In the genomic region with DNA sequence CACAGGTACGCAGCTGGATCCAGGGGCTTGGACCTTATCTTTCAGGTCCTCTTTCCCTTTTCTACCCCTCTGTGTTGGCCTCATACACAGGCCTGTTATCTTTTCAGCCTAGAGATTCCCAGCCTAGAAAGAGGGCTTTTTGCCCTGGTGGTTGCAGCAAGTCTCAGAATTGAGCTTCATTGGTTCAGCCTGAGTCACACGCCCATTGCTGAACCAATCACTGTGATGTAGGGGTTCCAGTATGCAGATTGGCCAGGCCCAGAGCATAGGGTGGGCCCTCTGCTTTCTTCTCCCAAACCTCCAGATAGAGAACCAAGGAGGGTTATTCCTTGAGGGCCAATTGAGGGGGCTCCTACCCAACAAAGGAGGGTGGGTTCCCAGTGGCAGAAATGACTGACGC, we compare ENCODE assay signal across 17 cellular contexts. TPM values are rescaled to one million over a fixed set of nuclear protein-coding genes. Genes with fewer than 3 reads are reported as not detected.
DNase-seq lines count a peak whose midpoint lies in the region; ATAC-seq, FAIRE-seq and TF ChIP-seq lines count a peak whose summit lies in the region.
"Had no signal": no experiment of that assay in that cellular context is flagged by ENCODE, and none has a peak within 500 bp of the region (broad histone marks: within the 10 kb centered on the region; RNA-seq: fewer than 3 reads in every experiment).

No MANE protein-coding gene starts in this region.

- peaks cover 4% of the 10 kb centered on the region; the same call in 1 of the 2 replicates for H4K20me1 ChIP-seq in K562 (replicated peaks; ENCODE audit: control insufficient read depth, insufficient read depth, low read length)

- TF ChIP-seq POLR2A in K562 (conservative IDR thresholded peaks at IDR 0.05): no peak

- TF ChIP-seq EP300 in K562 (IDR thresholded peaks at IDR 0.05; ENCODE audit: low read length): no peak

- H3K36me3 ChIP-seq in K562 (ENCODE audit: control insufficient read depth, insufficient read depth, low read length) (no peaks in the 10 kb centered on the region; the same call in 2 of the 3 replicates), left lung (peaks cover 0 to 11% of the 10 kb centered on the region in 2 donors)

- no peaks in the 10 kb centered on the region for H3K27me3 Mint-ChIP-seq in stimulated activated memory B cell treated with anti-CD40 and anti-IgM and Interleukin-4, amounts not matched to agents 10 μg/mL and 1 μg/mL and 100 μg/mL, for 72 hours
- H3K27me3 Mint-ChIP-seq in stimulated activated naive CD8-positive, alpha-beta T cell treated with anti-CD3 and anti-CD28 coated beads, Interleukin-15, amount 100 ng/mL, for 72 hours: no peaks in the 10 kb centered on the region
- H3K27me3 Mint-ChIP-seq: activated naive CD8-positive, alpha-beta T cell treated with anti-CD3 and anti-CD28 coated beads, Interleukin-2, amount 50 U/mL, for 24 hours had no signal

- CTCF ChIA-PET in K562 (lab: Yijun Ruan, JAX; ENCODE audit: low intra/inter-chr PET ratio): no interaction called here

- DNase-seq in NCI-H2171 treated with DMSO at 0.1 percent for 48 hours (lab: John Stamatoyannopoulos, UW) (peak; percentile 32), NCI-H2171 (lab: John Stamatoyannopoulos, UW) (no peak), Kasumi-1 (lab: John Stamatoyannopoulos, UW) (peak; percentile 58 to 64), K562 (ENCODE audit: extremely low read depth in 1 of 4, low spot score in 3 of 4) (peak; percentile 52 to 75 (median 57)), left lung (no peak), dermis blood vessel endothelial cell (no peak)
- no peak for DNase-seq in stimulated activated naive CD8-positive, alpha-beta T cell treated with anti-CD3 and anti-CD28 coated beads, Interleukin-15, amount 100 ng/mL, for 72 hours
- DNase-seq: activated CD8-positive, alpha-beta memory T cell treated with anti-CD3 and anti-CD28 coated beads, Interleukin-2, amount 50 U/mL, for 48 hours; activated naive CD8-positive, alpha-beta T cell treated with anti-CD3 and anti-CD28 coated beads, Interleukin-2, amount 50 U/mL, for 24 hours; DMS 273 treated with DMSO at 0.1 percent for 48 hours; NCI-H1105 treated with DMSO at 0.1 percent for 48 hours; NCI-H524; pancreas; SIG-M5 had no signal

- H3K36me3 Mint-ChIP-seq in stimulated activated memory B cell treated with anti-CD40 and anti-IgM and Interleukin-4, amounts not matched to agents 10 μg/mL and 1 μg/mL and 100 μg/mL, for 72 hours: peaks cover 10% of the 10 kb centered on the region

- H3K27ac ChIP-seq in K562 (ENCODE audit: extremely low read depth, low read depth, low read length) (no peak overlapping the region), left lung (no peak overlapping the region)

- no peak for TF ChIP-seq CTCF in K562 (IDR thresholded peaks at IDR 0.05 in 2 of 3, conservative IDR thresholded peaks at IDR 0.05 in 1 of 3; ENCODE audit: insufficient read depth in 2 of 3, low read depth in 1 of 3, low read length in 3 of 3)
- TF ChIP-seq CTCF in left lung (IDR thresholded peaks at IDR 0.05): no peak

- POLR2A ChIA-PET in K562 (lab: Yijun Ruan, JAX): interaction anchor here (0.6 to 1.6 kb wide), 5 partner anchors 10 to 49 kb away, joined by 3 to 6 read pairs (median 3); no protein-coding TSS in a partner anchor

- no peaks in the 10 kb centered on the region for H3K9me1 ChIP-seq in K562 (ENCODE audit: control insufficient read depth, insufficient read depth, low read length)

- in situ Hi-C loops in K562 (cut with MboI): loop anchor here (25.0 kb wide), 1 partner anchor 255 kb away; no protein-coding TSS in a partner anchor

- intact Hi-C loops in K562 (cut with micrococcal nuclease): no loop called here
- intact Hi-C loops in left lung (cut with DNase I): loop anchor here in 1 of 2 donors (10.0 kb wide), 1 partner anchor 62 kb away; no protein-coding TSS in a partner anchor

- no TSS peak for BruUV-seq in K562 (replicated peaks; lab: Mats Ljungman, UMichigan)

- peaks cover 78% of the 10 kb centered on the region for H3K4me1 Mint-ChIP-seq in stimulated activated memory B cell treated with anti-CD40 and anti-IgM and Interleukin-4, amounts not matched to agents 10 μg/mL and 1 μg/mL and 100 μg/mL, for 72 hours
- H3K4me1 Mint-ChIP-seq in stimulated activated naive CD8-positive, alpha-beta T cell treated with anti-CD3 and anti-CD28 coated beads, Interleukin-15, amount 100 ng/mL, for 72 hours: no peaks in the 10 kb centered on the region

- H3K4me3 Mint-ChIP-seq in stimulated activated memory B cell treated with anti-CD40 and anti-IgM and Interleukin-4, amounts not matched to agents 10 μg/mL and 1 μg/mL and 100 μg/mL, for 72 hours: peak overlapping the region; percentile 21
- H3K4me3 Mint-ChIP-seq in stimulated activated naive CD8-positive, alpha-beta T cell treated with anti-CD3 and anti-CD28 coated beads, Interleukin-15, amount 100 ng/mL, for 72 hours: no peak overlapping the region
- H3K4me3 Mint-ChIP-seq: activated naive CD8-positive, alpha-beta T cell treated with anti-CD3 and anti-CD28 coated beads, Interleukin-2, amount 50 U/mL, for 24 hours; mesothelial cell of epicardium had no signal

- H3K9me3 ChIP-seq in K562 (replicated peaks; ENCODE audit: control insufficient read depth, insufficient read depth, low read depth, low read length): no peaks in the 10 kb centered on the region
- H3K9me3 ChIP-seq in left lung: no peaks in the 10 kb centered on the region
- H3K9me3 ChIP-seq: pancreas had no signal

- no peaks in the 10 kb centered on the region for H3K27me3 ChIP-seq in K562 (ENCODE audit: control insufficient read depth in 2 of 2, insufficient read depth in 2 of 2, low read length in 2 of 2)
- no peaks in the 10 kb centered on the region for H3K27me3 ChIP-seq in left lung
- H3K27me3 ChIP-seq: pancreas had no signal

- FAIRE-seq in K562 (lab: Jason Lieb, UNC): peak; percentile 46
- FAIRE-seq: A204.1, pancreas had no signal

- TF ChIP-seq RAD21 in K562 (CRISPR knock-in tag; conservative IDR thresholded peaks at IDR 0.05 in 1 of 2, IDR thresholded peaks at IDR 0.05 in 1 of 2): no peak

- H3K27ac Mint-ChIP-seq in stimulated activated memory B cell treated with anti-CD40 and anti-IgM and Interleukin-4, amounts not matched to agents 10 μg/mL and 1 μg/mL and 100 μg/mL, for 72 hours: peak overlapping the region; percentile 80
- no peak overlapping the region for H3K27ac Mint-ChIP-seq in stimulated activated naive CD8-positive, alpha-beta T cell treated with anti-CD3 and anti-CD28 coated beads, Interleukin-15, amount 100 ng/mL, for 72 hours
- H3K27ac Mint-ChIP-seq: activated naive CD8-positive, alpha-beta T cell treated with anti-CD3 and anti-CD28 coated beads, Interleukin-2, amount 50 U/mL, for 24 hours; mesothelial cell of epicardium had no signal

- H3K4me2 ChIP-seq in K562 (ENCODE audit: insufficient read depth, low read length): no peak overlapping the region

- WGBS in K562 (ENCODE audit: insufficient coverage, low coverage, missing lambda C conversion rate): 54% methylated on average over 3 of the region's 3 CpGs

- H3K4me3 ChIP-seq in K562: no peak overlapping the region
- no peak overlapping the region for H3K4me3 ChIP-seq in left lung
- H3K4me3 ChIP-seq: pancreas had no signal

- H3K4me1 ChIP-seq in K562 (replicated peaks in 1 of 2; ENCODE audit: control insufficient read depth in 2 of 2, insufficient read depth in 2 of 2, low read length in 2 of 2): peaks cover 7 to 14% of the 10 kb centered on the region in 2 experiments; a peak in 4 of 5 replicates
- no peaks in the 10 kb centered on the region for H3K4me1 ChIP-seq in left lung

- H3K79me2 ChIP-seq in K562 (ENCODE audit: control insufficient read depth, insufficient read depth, low read length): no peaks in the 10 kb centered on the region

- H3K9ac ChIP-seq in K562 (ENCODE audit: insufficient read depth in 1 of 2, low read depth in 2 of 2, low read length in 2 of 2): no peak overlapping the region

- 0 out of 2 replicates have a peak overlapping the region, but pooled peaks have one; percentile 26 for H2AFZ ChIP-seq in K562 (ENCODE audit: low read depth, low read length)

- H3K9me3 Mint-ChIP-seq in stimulated activated memory B cell treated with anti-CD40 and anti-IgM and Interleukin-4, amounts not matched to agents 10 μg/mL and 1 μg/mL and 100 μg/mL, for 72 hours: peaks cover 7% of the 10 kb centered on the region
- no peaks in the 10 kb centered on the region for H3K9me3 Mint-ChIP-seq in stimulated activated naive CD8-positive, alpha-beta T cell treated with anti-CD3 and anti-CD28 coated beads, Interleukin-15, amount 100 ng/mL, for 72 hours
- H3K9me3 Mint-ChIP-seq: activated naive CD8-positive, alpha-beta T cell treated with anti-CD3 and anti-CD28 coated beads, Interleukin-2, amount 50 U/mL, for 24 hours; mesothelial cell of epicardium had no signal

- ATAC-seq in K562 (peak; percentile 92), left lung (no peak)
- ATAC-seq in stimulated activated memory B cell treated with anti-CD40 and anti-IgM and Interleukin-4, amounts not matched to agents 10 μg/mL and 1 μg/mL and 100 μg/mL, for 72 hours: peak; percentile 11
- no peak for ATAC-seq in stimulated activated naive CD8-positive, alpha-beta T cell treated with anti-CD3 and anti-CD28 coated beads, Interleukin-15, amount 100 ng/mL, for 72 hours
- ATAC-seq: activated naive CD8-positive, alpha-beta T cell treated with anti-CD3 and anti-CD28 coated beads, Interleukin-2, amount 50 U/mL, for 24 hours; pancreas had no signal

RNA-seq across cellular contexts. Expression of a gene that starts 32.8 kb away (rescaled TPM):
- 9.1 and 9.7 TPM in 2 replicates for total RNA-seq in K562 (2011; cell fraction: chromatin; rRNA removed; ENCODE audit: low replicate concordance)
- total RNA-seq in K562 (2011; cell fraction: nucleolus; rRNA removed): 4.7 and 5.9 TPM in 2 replicates
- total RNA-seq in K562 (2011; cell fraction: nucleoplasm; rRNA removed): 9.2 and 12.0 TPM in 2 replicates
- total RNA-seq in K562 (2014; rRNA removed) (7.2 and 7.3 TPM in 2 replicates), K562 (2014; rRNA removed; fragmentation: Illumina TruSeq; extraction: Trizol) (3.7 and 5.0 TPM in 2 replicates), K562 (2015; rRNA removed; fragmentation: Illumina TruSeq; extraction: Trizol) (2.8 and 3.0 TPM in 2 replicates), K562 (2021) (12.9 and 14.4 TPM in 2 replicates), left lung (1 to 10 TPM; 9.1 to 10.0 TPM), dermis blood vessel endothelial cell (8.2 and 10.4 TPM in 2 replicates)
- polyA plus RNA-seq in K562 (2011; rRNA removed) (5.8 and 10.4 TPM in 2 replicates), K562 (2014; fragmentation: Illumina TruSeq; extraction: Trizol) (10.0 and 12.1 TPM in 2 replicates), K562 (2014; fragmentation: Nextera tagmentation; extraction: Ambion mirVana) (under 1 TPM; 0.79 to 0.96 TPM), K562 (2014; rRNA removed) (6.8 and 7.7 TPM in 2 replicates)
- 9.4 and 12.6 TPM in 2 replicates for polyA plus RNA-seq in K562 (2011; cell fraction: cytosol; rRNA removed)
- 8.1 and 12.3 TPM in 2 replicates for polyA plus RNA-seq in K562 (2011; cell fraction: nucleus; rRNA removed)
- polyA plus RNA-seq in K562 (2012): 6.6 and 23.6 TPM in 2 replicates
- 5.9 and 6.5 TPM in 2 replicates for polyA minus RNA-seq in K562 (2011; rRNA and poly(A)+ RNA removed)
- 4.6 and 13.5 TPM in 2 replicates for polyA minus RNA-seq in K562 (2011; cell fraction: cytosol; rRNA and poly(A)+ RNA removed)
- polyA minus RNA-seq in K562 (2011; cell fraction: nucleus; rRNA and poly(A)+ RNA removed): 1.6 and 5.9 TPM in 2 replicates

RNA-seq across cellular contexts. Expression of a gene that starts 56.5 kb away (rescaled TPM):
- total RNA-seq in K562 (2011; cell fraction: chromatin; rRNA removed; ENCODE audit: low replicate concordance): 34.0 and 48.2 TPM in 2 replicates
- total RNA-seq in K562 (2011; cell fraction: nucleolus; rRNA removed): 21.2 TPM in 2 replicates
- 38.9 and 53.0 TPM in 2 replicates for total RNA-seq in K562 (2011; cell fraction: nucleoplasm; rRNA removed)
- 55.4 and 55.9 TPM in 2 replicates for total RNA-seq in K562 (2014; rRNA removed)
- total RNA-seq in K562 (2014; rRNA removed; fragmentation: Illumina TruSeq; extraction: Trizol): 75.9 and 89.6 TPM in 2 replicates
- 72.4 and 75.0 TPM in 2 replicates for total RNA-seq in K562 (2015; rRNA removed; fragmentation: Illumina TruSeq; extraction: Trizol)
- total RNA-seq in K562 (2021): 63.0 and 68.8 TPM in 2 replicates
- polyA plus RNA-seq in K562 (2011; rRNA removed): 12.8 and 24.1 TPM in 2 replicates
- polyA plus RNA-seq in K562 (2011; cell fraction: cytosol; rRNA removed): 3.5 and 6.3 TPM in 2 replicates
- 9.1 and 12.8 TPM in 2 replicates for polyA plus RNA-seq in K562 (2011; cell fraction: nucleus; rRNA removed)
- polyA plus RNA-seq in K562 (2012): 31.8 and 47.2 TPM in 2 replicates
- 48.1 and 50.7 TPM in 2 replicates for polyA plus RNA-seq in K562 (2014; fragmentation: Illumina TruSeq; extraction: Trizol)
- 10 to 100 TPM; 31.6 to 38.2 TPM for polyA plus RNA-seq in K562 (2014; fragmentation: Nextera tagmentation; extraction: Ambion mirVana)
- polyA plus RNA-seq in K562 (2014; rRNA removed): 29.2 and 30.4 TPM in 2 replicates
- polyA minus RNA-seq in K562 (2011; rRNA and poly(A)+ RNA removed): 56.8 and 74.4 TPM in 2 replicates
- polyA minus RNA-seq in K562 (2011; cell fraction: cytosol; rRNA and poly(A)+ RNA removed): 23.4 and 30.2 TPM in 2 replicates
- polyA minus RNA-seq in K562 (2011; cell fraction: nucleus; rRNA and poly(A)+ RNA removed): 12.9 and 25.8 TPM in 2 replicates
- 10 to 100 TPM; 41.8 to 45.4 TPM for total RNA-seq in left lung
- total RNA-seq in dermis blood vessel endothelial cell: 82.6 and 92.1 TPM in 2 replicates

Comparison
In these comparisons a context has a peak if more than half of its experiments do, and no peak if none do; other contexts are left out.
1. DNase-seq: peak in NCI-H2171 treated with DMSO at 0.1 percent for 48 hours (single experiment), Kasumi-1 (2 of 2) and K562 (4 of 4); none in NCI-H2171 (single experiment), left lung (0 of 2), dermis blood vessel endothelial cell (single experiment) and stimulated activated naive CD8-positive, alpha-beta T cell treated with anti-CD3 and anti-CD28 coated beads, Interleukin-15, amount 100 ng/mL, for 72 hours (0 of 2).
2. ATAC-seq: peak in K562 (single experiment) and stimulated activated memory B cell treated with anti-CD40 and anti-IgM and Interleukin-4, amounts not matched to agents 10 μg/mL and 1 μg/mL and 100 μg/mL, for 72 hours (single experiment); none in left lung (single experiment) and stimulated activated naive CD8-positive, alpha-beta T cell treated with anti-CD3 and anti-CD28 coated beads, Interleukin-15, amount 100 ng/mL, for 72 hours (single experiment).